In genomic region chr1:205568135-205568468, GRCh38 we compare ENCODE assay signal across 12 cellular contexts.
DNase-seq lines count a peak whose midpoint lies in the region; ATAC-seq and TF ChIP-seq lines count a peak whose summit lies in the region.
"Had no signal": no experiment of that assay in that cellular context is flagged by ENCODE, and none has a peak within 500 bp of the region (broad histone marks: within the 10 kb centered on the region; RNA-seq: fewer than 3 reads in every experiment).

No MANE protein-coding gene starts in this region.

- DNase-seq in activated naive CD4-positive, alpha-beta T cell treated with anti-CD3 and anti-CD28 coated beads for 36 hours, result no peak
- DNase-seq in activated naive CD8-positive, alpha-beta T cell treated with anti-CD3 and anti-CD28 coated beads, Interleukin-2, amount 10 ng/mL, durations not matched to agents 7 days and 5 days, result no peak
- DNase-seq in mesothelial cell of epicardium (ENCODE audit: low spot score in 2 of 2, unreplicated experiment in 2 of 2) (no peak), transverse colon (peak; percentile 3), DMS53 (lab: John Stamatoyannopoulos, UW) (no peak)
- DNase-seq: DMS 273 treated with DMSO at 0.1 percent for 48 hours, NCI-H1930, NCI-H526 had no signal

- H3K27ac ChIP-seq in transverse colon, result peak overlapping the region in 1 of 4 donors; percentile 38
- H3K27ac ChIP-seq: heart left ventricle had no signal

- intact Hi-C loops in activated naive CD4-positive, alpha-beta T cell treated with anti-CD3 and anti-CD28 coated beads for 36 hours (cut with micrococcal nuclease), result no loop called here
- intact Hi-C loops in transverse colon (cut with DNase I; ENCODE audit: low total_unique reads), result no loop called here

- 63 to 72% methylated on average over 2 to 5 of the region's 5 CpGs for whole genome bisulfite sequencing in transverse colon (ENCODE audit: low coverage in 1 of 2), 2 donors

- CTCF ChIA-PET in activated naive CD4-positive, alpha-beta T cell treated with anti-CD3 and anti-CD28 coated beads for 36 hours (lab: Charles Lee), result interaction anchor here (1.3 to 1.6 kb wide), 2 partner anchors 44 to 89 kb away, joined by 5 to 6 read pairs; no protein-coding TSS in a partner anchor

- no peaks in the 10 kb centered on the region for H3K9me3 ChIP-seq in transverse colon
- H3K9me3 ChIP-seq: heart left ventricle had no signal

- in situ Hi-C loops in transverse colon (cut with MboI; ENCODE audit: low pct_ligation_motif_present in 1 of 4, low pct_unique_long_range_greater_than_20kb in 1 of 4, low sequenced_read_pairs in 3 of 4), result no loop called here

- no peaks in the 10 kb centered on the region for H3K36me3 Mint-ChIP-seq in activated naive CD4-positive, alpha-beta T cell treated with anti-CD3 and anti-CD28 coated beads, Interleukin-2, amount 50 U/mL, for 24 hours
- H3K36me3 Mint-ChIP-seq in activated naive CD4-positive, alpha-beta T cell treated with anti-CD3 and anti-CD28 coated beads for 36 hours (ENCODE audit: low read depth), result no peaks in the 10 kb centered on the region
- H3K36me3 Mint-ChIP-seq in activated naive CD8-positive, alpha-beta T cell treated with anti-CD3 and anti-CD28 coated beads, Interleukin-2, amount 10 ng/mL, durations not matched to agents 7 days and 5 days, result no peaks in the 10 kb centered on the region
- H3K36me3 Mint-ChIP-seq in mesothelial cell of epicardium, result no peaks in the 10 kb centered on the region

- H3K27ac Mint-ChIP-seq in activated naive CD4-positive, alpha-beta T cell treated with anti-CD3 and anti-CD28 coated beads, Interleukin-2, amount 50 U/mL, for 24 hours, result no peak overlapping the region
- H3K27ac Mint-ChIP-seq in activated naive CD4-positive, alpha-beta T cell treated with anti-CD3 and anti-CD28 coated beads for 36 hours, result no peak overlapping the region
- H3K27ac Mint-ChIP-seq in activated naive CD8-positive, alpha-beta T cell treated with anti-CD3 and anti-CD28 coated beads, Interleukin-2, amount 10 ng/mL, durations not matched to agents 7 days and 5 days, result no peak overlapping the region
- H3K27ac Mint-ChIP-seq in mesothelial cell of epicardium, result no peak overlapping the region

- no peak for ATAC-seq in activated naive CD8-positive, alpha-beta T cell treated with anti-CD3 and anti-CD28 coated beads, Interleukin-2, amount 10 ng/mL, durations not matched to agents 7 days and 5 days (ENCODE audit: low read depth)
- ATAC-seq in HG03342 (IDR thresholded peaks at IDR 0.05; ENCODE audit: unreplicated experiment) (no peak), GM18505 (IDR thresholded peaks at IDR 0.05; ENCODE audit: unreplicated experiment) (no peak)

- peaks cover 21% of the 10 kb centered on the region for H3K27me3 Mint-ChIP-seq in activated naive CD4-positive, alpha-beta T cell treated with anti-CD3 and anti-CD28 coated beads, Interleukin-2, amount 50 U/mL, for 24 hours
- peaks cover 34% of the 10 kb centered on the region for H3K27me3 Mint-ChIP-seq in activated naive CD4-positive, alpha-beta T cell treated with anti-CD3 and anti-CD28 coated beads for 36 hours (ENCODE audit: low read depth)
- peaks cover 66% of the 10 kb centered on the region for H3K27me3 Mint-ChIP-seq in activated naive CD8-positive, alpha-beta T cell treated with anti-CD3 and anti-CD28 coated beads, Interleukin-2, amount 10 ng/mL, durations not matched to agents 7 days and 5 days
- H3K27me3 Mint-ChIP-seq in mesothelial cell of epicardium (ENCODE audit: low read depth), result peaks cover 89% of the 10 kb centered on the region

- no peak for TF ChIP-seq POLR2A in transverse colon (IDR thresholded peaks at IDR 0.05)
- no peak for TF ChIP-seq POLR2A in GM18505 (IDR thresholded peaks at IDR 0.05; ENCODE audit: borderline replicate concordance, extremely low read depth, insufficient read depth, insufficient read length)

- no peaks in the 10 kb centered on the region for H3K36me3 ChIP-seq in transverse colon
- H3K36me3 ChIP-seq: heart left ventricle had no signal

- H3K9me3 Mint-ChIP-seq in activated naive CD4-positive, alpha-beta T cell treated with anti-CD3 and anti-CD28 coated beads, Interleukin-2, amount 50 U/mL, for 24 hours, result no peaks in the 10 kb centered on the region
- H3K9me3 Mint-ChIP-seq in activated naive CD4-positive, alpha-beta T cell treated with anti-CD3 and anti-CD28 coated beads for 36 hours, result no peaks in the 10 kb centered on the region
- no peaks in the 10 kb centered on the region for H3K9me3 Mint-ChIP-seq in activated naive CD8-positive, alpha-beta T cell treated with anti-CD3 and anti-CD28 coated beads, Interleukin-2, amount 10 ng/mL, durations not matched to agents 7 days and 5 days
- no peaks in the 10 kb centered on the region for H3K9me3 Mint-ChIP-seq in mesothelial cell of epicardium

- POLR2A ChIA-PET in activated naive CD8-positive, alpha-beta T cell treated with anti-CD3 and anti-CD28 coated beads, Interleukin-2, amount 10 ng/mL, durations not matched to agents 7 days and 5 days (lab: Charles Lee), result no interaction called here

- peaks cover 4% of the 10 kb centered on the region for H3K4me1 Mint-ChIP-seq in activated naive CD4-positive, alpha-beta T cell treated with anti-CD3 and anti-CD28 coated beads, Interleukin-2, amount 50 U/mL, for 24 hours
- peaks cover 1% of the 10 kb centered on the region for H3K4me1 Mint-ChIP-seq in activated naive CD4-positive, alpha-beta T cell treated with anti-CD3 and anti-CD28 coated beads for 36 hours (ENCODE audit: low read depth)
- peaks cover 2% of the 10 kb centered on the region for H3K4me1 Mint-ChIP-seq in activated naive CD8-positive, alpha-beta T cell treated with anti-CD3 and anti-CD28 coated beads, Interleukin-2, amount 10 ng/mL, durations not matched to agents 7 days and 5 days
- H3K4me1 Mint-ChIP-seq in mesothelial cell of epicardium, result peaks cover 19% of the 10 kb centered on the region

- peaks cover 0 to 29% (median 20%) of the 10 kb centered on the region in 4 donors for H3K4me1 ChIP-seq in transverse colon

- no peak for TF ChIP-seq EP300 in transverse colon (IDR thresholded peaks at IDR 0.05; ENCODE audit: low read depth)

- peak overlapping the region; percentile 73 for H3K4me3 Mint-ChIP-seq in activated naive CD4-positive, alpha-beta T cell treated with anti-CD3 and anti-CD28 coated beads, Interleukin-2, amount 50 U/mL, for 24 hours
- H3K4me3 Mint-ChIP-seq in activated naive CD4-positive, alpha-beta T cell treated with anti-CD3 and anti-CD28 coated beads for 36 hours, result no peak overlapping the region
- H3K4me3 Mint-ChIP-seq in activated naive CD8-positive, alpha-beta T cell treated with anti-CD3 and anti-CD28 coated beads, Interleukin-2, amount 10 ng/mL, durations not matched to agents 7 days and 5 days, result peak overlapping the region; percentile 30
- peak overlapping the region; percentile 53 for H3K4me3 Mint-ChIP-seq in mesothelial cell of epicardium

- TF ChIP-seq CTCF in mesothelial cell of epicardium (IDR thresholded peaks at IDR 0.05; ENCODE audit: unreplicated experiment), result no peak
- TF ChIP-seq CTCF in transverse colon (IDR thresholded peaks at IDR 0.05), result no peak

- H3K4me3 ChIP-seq in transverse colon, result no peak overlapping the region

- peaks cover 40% of the 10 kb centered on the region for H3K27me3 ChIP-seq in transverse colon
